26 cellular contexts compared by ENCODE assay signal in the genomic region with DNA sequence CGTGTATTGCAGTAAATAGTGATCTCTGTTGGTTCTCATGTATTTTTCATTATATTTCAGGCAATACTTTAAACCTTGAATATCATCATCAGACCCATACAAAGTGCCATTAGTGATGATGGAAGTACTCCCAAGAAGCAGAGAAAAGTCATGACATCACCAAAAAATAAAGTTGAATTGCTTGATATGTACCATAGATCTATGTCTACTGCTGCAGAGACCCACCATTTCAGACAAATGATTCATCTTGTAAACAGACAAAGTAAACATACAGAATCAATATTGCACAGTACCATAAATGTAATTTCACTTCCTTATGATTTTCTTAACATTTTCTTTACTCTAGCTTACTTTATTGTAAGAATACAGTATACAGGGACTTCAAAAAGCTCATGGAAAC.
DNase-seq lines count a peak whose midpoint lies in the region; ATAC-seq and TF ChIP-seq lines count a peak whose summit lies in the region.
"Had no signal": no experiment of that assay in that cellular context is flagged by ENCODE, and none has a peak within 500 bp of the region (broad histone marks: within the 10 kb centered on the region; RNA-seq: fewer than 3 reads in every experiment).

No MANE protein-coding gene starts in this region.

- ATAC-seq in RWPE2 (ENCODE audit: low read depth) (peak; percentile 58; the same call in 1 of the 3 replicates), left colon (peak; percentile 99), HG03354 (IDR thresholded peaks at IDR 0.05; ENCODE audit: poor library complexity, severe bottlenecking, unreplicated experiment) (no peak), GM21576 (IDR thresholded peaks at IDR 0.05; ENCODE audit: unreplicated experiment) (no peak)
- ATAC-seq: Right ventricle myocardium inferior, T-helper 17 cell had no signal

- H3K4me3 ChIP-seq in LNCaP clone FGC (ENCODE audit: low read depth, low read length), result no peak overlapping the region
- no peak overlapping the region for H3K4me3 ChIP-seq in RWPE2 (ENCODE audit: severe bottlenecking)
- H3K4me3 ChIP-seq: BLaER1, SK-N-MC had no signal

- no peaks in the 10 kb centered on the region for H3K27me3 Mint-ChIP-seq in Calu3 (ENCODE audit: unreplicated experiment)
- H3K27me3 Mint-ChIP-seq: CD4-positive, alpha-beta memory T cell; T-helper 17 cell had no signal

- BruUV-seq in Calu3 (replicated peaks; lab: Mats Ljungman, UMichigan), result no TSS peak

- no peaks in the 10 kb centered on the region for H3K36me3 ChIP-seq in RWPE2 (ENCODE audit: low read depth)
- H3K36me3 ChIP-seq: BLaER1 had no signal

- DNase-seq in Calu3 (no peak), LNCaP clone FGC (ENCODE audit: low read depth) (peak; percentile 25), RWPE2 (ENCODE audit: low spot score) (no peak), left colon (no peak), NCI-H1436 treated with DMSO at 0.1 percent for 48 hours (lab: John Stamatoyannopoulos, UW) (no peak), MV-4-11 (lab: John Stamatoyannopoulos, UW) (no peak)
- DNase-seq: CD4-positive, alpha-beta memory T cell; EL; GF-D8; H7; Kasumi-1; MM.1S; NCI-H1092; NCI-H1436; NCI-H1930; NCI-H2227 treated with DMSO at 0.1 percent for 48 hours; NCI-H510A treated with DMSO at 0.1 percent for 48 hours; NCI-H774; NK-92 treated with Interleukin-12 subunit alpha and Interleukin-12 subunit beta, amount 100 ng/mL, for 24 hours; SW 1271; T-helper 17 cell had no signal

- H3K36me3 Mint-ChIP-seq in Calu3 (ENCODE audit: insufficient read depth, unreplicated experiment), result peaks cover 4% of the 10 kb centered on the region
- H3K36me3 Mint-ChIP-seq: CD4-positive, alpha-beta memory T cell had no signal

- TF ChIP-seq CTCF in Calu3 (IDR thresholded peaks at IDR 0.05; ENCODE audit: unreplicated experiment), result no peak
- TF ChIP-seq CTCF in LNCaP clone FGC (IDR thresholded peaks at IDR 0.05; ENCODE audit: control insufficient read depth, extremely low read depth, insufficient read depth), result no peak
- no peak for TF ChIP-seq CTCF in RWPE2 (IDR thresholded peaks at IDR 0.05; ENCODE audit: poor library complexity, severe bottlenecking)

- H3K9me3 Mint-ChIP-seq in Calu3 (ENCODE audit: low read depth, unreplicated experiment), result no peaks in the 10 kb centered on the region

- H3K27ac ChIP-seq in RWPE2 (ENCODE audit: poor library complexity, severe bottlenecking), result no peak overlapping the region
- H3K27ac ChIP-seq: BLaER1, SK-N-MC had no signal

- peaks cover 45% of the 10 kb centered on the region for H3K4me1 Mint-ChIP-seq in Calu3 (ENCODE audit: low read depth, unreplicated experiment)
- H3K4me1 Mint-ChIP-seq: CD4-positive, alpha-beta memory T cell; T-helper 17 cell had no signal

- H3K4me3 Mint-ChIP-seq in Calu3 (ENCODE audit: low read depth, unreplicated experiment), result no peak overlapping the region
- H3K4me3 Mint-ChIP-seq: CD4-positive, alpha-beta memory T cell; T-helper 17 cell had no signal

- no peaks in the 10 kb centered on the region for H3K27me3 ChIP-seq in RWPE2 (ENCODE audit: insufficient read depth, poor library complexity, severe bottlenecking)
- H3K27me3 ChIP-seq: BLaER1 had no signal

- peak overlapping the region; percentile 99 for H3K27ac Mint-ChIP-seq in Calu3 (ENCODE audit: unreplicated experiment)
- H3K27ac Mint-ChIP-seq: CD4-positive, alpha-beta memory T cell; T-helper 17 cell had no signal

- intact Hi-C loops in Calu3 (cut with micrococcal nuclease; ENCODE audit: unreplicated experiment), result no loop called here
- intact Hi-C loops in left colon (cut with DNase I, micrococcal nuclease), result no loop called here

- H3K9me3 ChIP-seq in RWPE2 (ENCODE audit: severe bottlenecking), result no peaks in the 10 kb centered on the region
- H3K9me3 ChIP-seq: BLaER1 had no signal

- CTCF ChIA-PET in Calu3 (lab: Charles Lee), result interaction anchor here (0.5 kb wide), 1 partner anchor 25 kb away, joined by 6 read pairs; no protein-coding TSS in a partner anchor

- peaks cover 3% of the 10 kb centered on the region for H3K4me1 ChIP-seq in RWPE2 (ENCODE audit: insufficient read depth, poor library complexity, severe bottlenecking)
- H3K4me1 ChIP-seq: BLaER1 had no signal

Comparison
In these comparisons a context has a peak if more than half of its experiments do, and no peak if none do; other contexts are left out.
1. ATAC-seq: peak in RWPE2 (single experiment) and left colon (single experiment); none in HG03354 (single experiment) and GM21576 (single experiment).